Comparison of ENCODE assay signal across 1 cellular context in the genomic region with DNA sequence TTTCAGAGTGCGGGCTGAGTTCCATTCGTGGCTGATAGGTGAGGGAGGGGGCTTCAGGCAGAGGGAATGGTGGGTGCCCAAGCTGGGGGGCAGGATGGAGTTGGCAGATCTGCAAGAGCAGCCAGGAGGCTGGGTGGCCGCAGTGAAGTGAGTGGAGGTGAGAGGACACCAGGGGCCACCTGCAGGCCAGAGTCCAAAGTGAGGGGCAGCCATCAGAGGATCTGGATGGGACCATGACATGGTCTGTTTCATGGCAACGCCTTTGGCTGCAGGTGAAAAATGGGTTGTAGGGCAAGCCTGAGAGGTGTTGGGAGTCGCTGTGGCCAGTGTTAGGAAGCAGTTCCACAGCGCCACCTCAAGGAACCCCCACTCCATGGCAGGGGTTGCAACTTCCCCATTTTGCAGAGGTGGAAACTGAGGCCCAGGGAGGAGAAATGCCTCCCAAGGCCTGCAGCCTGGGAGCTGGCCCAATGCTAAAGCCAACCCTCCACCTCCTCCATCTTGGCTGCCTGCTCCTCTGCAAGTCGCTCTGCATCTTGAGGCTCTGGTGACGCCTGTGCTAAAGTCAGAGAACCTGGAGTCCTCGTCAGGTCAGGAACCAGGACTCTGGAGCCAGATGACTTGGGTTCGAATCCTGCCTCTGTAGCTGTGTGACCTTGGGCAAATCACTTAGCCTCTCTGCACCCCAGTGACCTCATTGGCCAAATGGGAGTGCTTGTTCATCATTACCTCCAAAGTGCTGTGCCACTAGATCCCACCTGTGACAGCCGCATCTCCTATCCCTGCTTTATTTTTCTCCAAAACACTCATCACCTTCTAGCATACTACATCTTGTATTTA.
TF ChIP-seq lines count a peak whose summit lies in the region.

No MANE protein-coding gene starts in this region.

TF ChIP-seq in K562, 482 proteins besides CTCF, POLR2A, EP300 and RAD21 (continued from another document and continues in another):
- no peak for TF ChIP-seq ASH1L (IDR thresholded peaks at IDR 0.05; ENCODE audit: borderline replicate concordance, low read depth, partially characterized antibody)
- TF ChIP-seq ZBTB1 (CRISPR knock-in tag; IDR thresholded peaks at IDR 0.05; ENCODE audit: borderline replicate concordance, low read depth), result no peak
- no peak for TF ChIP-seq XRCC5 (IDR thresholded peaks at IDR 0.05; ENCODE audit: low read depth, low read length)
- no peak for TF ChIP-seq HNRNPK (IDR thresholded peaks at IDR 0.05; ENCODE audit: low read depth, low read length, poor library complexity, severe bottlenecking)
- peak; percentile 61; the same call in 1 of the 2 replicates for TF ChIP-seq CTBP1 (IDR thresholded peaks at IDR 0.05; ENCODE audit: borderline replicate concordance)
- peak; percentile 29; the same call in 1 of the 2 replicates for TF ChIP-seq RFX1 (IDR thresholded peaks at IDR 0.05)
- no peak for TF ChIP-seq NR4A1 (CRISPR knock-in tag; IDR thresholded peaks at IDR 0.05)
- TF ChIP-seq NR4A1 (tag; IDR thresholded peaks at IDR 0.05), result no peak
- no peak for TF ChIP-seq HMG20B (CRISPR knock-in tag; IDR thresholded peaks at IDR 0.05)
- TF ChIP-seq GABPA (tag; conservative IDR thresholded peaks at IDR 0.05; ENCODE audit: low read depth), result no peak
- no peak for TF ChIP-seq ZC3H8 (IDR thresholded peaks at IDR 0.05)
- peak; percentile 34; the same call in 1 of the 2 replicates for TF ChIP-seq SMC3 (conservative IDR thresholded peaks at IDR 0.05; ENCODE audit: insufficient read depth, low read depth, low read length)
- TF ChIP-seq TEAD4 (IDR thresholded peaks at IDR 0.05; ENCODE audit: low read length), result no peak
- no peak for TF ChIP-seq TEAD4 (CRISPR knock-in tag; IDR thresholded peaks at IDR 0.05; ENCODE audit: borderline replicate concordance)
- no peak for TF ChIP-seq NONO (IDR thresholded peaks at IDR 0.05; ENCODE audit: low read depth in 2 of 2, low read length in 1 of 2)
- TF ChIP-seq SAFB2 (IDR thresholded peaks at IDR 0.05; ENCODE audit: borderline replicate concordance, low read depth, low read length, severe bottlenecking), result no peak
- TF ChIP-seq MAFG (tag; conservative IDR thresholded peaks at IDR 0.05), result no peak
- no peak for TF ChIP-seq RBBP5 (IDR thresholded peaks at IDR 0.05; ENCODE audit: borderline replicate concordance, insufficient read depth, low read length, poor library complexity, severe bottlenecking)
- TF ChIP-seq, protein P1, sequence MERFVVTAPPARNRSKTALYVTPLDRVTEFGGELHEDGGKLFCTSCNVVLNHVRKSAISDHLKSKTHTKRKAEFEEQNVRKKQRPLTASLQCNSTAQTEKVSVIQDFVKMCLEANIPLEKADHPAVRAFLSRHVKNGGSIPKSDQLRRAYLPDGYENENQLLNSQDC (CRISPR knock-in tag; IDR thresholded peaks at IDR 0.05), result no peak
- TF ChIP-seq, protein P2, sequence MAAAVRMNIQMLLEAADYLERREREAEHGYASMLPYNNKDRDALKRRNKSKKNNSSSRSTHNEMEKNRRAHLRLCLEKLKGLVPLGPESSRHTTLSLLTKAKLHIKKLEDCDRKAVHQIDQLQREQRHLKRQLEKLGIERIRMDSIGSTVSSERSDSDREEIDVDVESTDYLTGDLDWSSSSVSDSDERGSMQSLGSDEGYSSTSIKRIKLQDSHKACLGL (CRISPR knock-in tag; IDR thresholded peaks at IDR 0.05; ENCODE audit: borderline replicate concordance, poor library complexity, severe bottlenecking), result no peak
- TF ChIP-seq SIX5 (IDR thresholded peaks at IDR 0.05; ENCODE audit: borderline replicate concordance in 1 of 2, insufficient read depth in 1 of 2, low read depth in 1 of 2, low read length in 2 of 2), result no peak
- no peak for TF ChIP-seq ZNF589 (CRISPR knock-in tag; IDR thresholded peaks at IDR 0.05; ENCODE audit: low read depth)
- no peak for TF ChIP-seq DDX20 (tag; IDR thresholded peaks at IDR 0.05; ENCODE audit: low read depth)
- no peak for TF ChIP-seq SMAD3 (CRISPR knock-in tag; conservative IDR thresholded peaks at IDR 0.05)
- TF ChIP-seq ZNF311 (CRISPR knock-in tag; IDR thresholded peaks at IDR 0.05), result no peak
- TF ChIP-seq, protein P3, sequence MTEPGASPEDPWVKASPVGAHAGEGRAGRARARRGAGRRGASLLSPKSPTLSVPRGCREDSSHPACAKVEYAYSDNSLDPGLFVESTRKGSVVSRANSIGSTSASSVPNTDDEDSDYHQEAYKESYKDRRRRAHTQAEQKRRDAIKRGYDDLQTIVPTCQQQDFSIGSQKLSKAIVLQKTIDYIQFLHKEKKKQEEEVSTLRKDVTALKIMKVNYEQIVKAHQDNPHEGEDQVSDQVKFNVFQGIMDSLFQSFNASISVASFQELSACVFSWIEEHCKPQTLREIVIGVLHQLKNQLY (CRISPR knock-in tag; conservative IDR thresholded peaks at IDR 0.05), result no peak
- peak; percentile 87 for TF ChIP-seq PTBP1 (IDR thresholded peaks at IDR 0.05; ENCODE audit: low read depth, low read length)
- TF ChIP-seq, protein P4, sequence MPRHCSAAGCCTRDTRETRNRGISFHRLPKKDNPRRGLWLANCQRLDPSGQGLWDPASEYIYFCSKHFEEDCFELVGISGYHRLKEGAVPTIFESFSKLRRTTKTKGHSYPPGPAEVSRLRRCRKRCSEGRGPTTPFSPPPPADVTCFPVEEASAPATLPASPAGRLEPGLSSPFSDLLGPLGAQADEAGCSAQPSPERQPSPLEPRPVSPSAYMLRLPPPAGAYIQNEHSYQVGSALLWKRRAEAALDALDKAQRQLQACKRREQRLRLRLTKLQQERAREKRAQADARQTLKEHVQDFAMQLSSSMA (CRISPR knock-in tag; IDR thresholded peaks at IDR 0.05), result no peak
- TF ChIP-seq BCL6 (CRISPR knock-in tag; IDR thresholded peaks at IDR 0.05), result no peak
- TF ChIP-seq, protein P5, sequence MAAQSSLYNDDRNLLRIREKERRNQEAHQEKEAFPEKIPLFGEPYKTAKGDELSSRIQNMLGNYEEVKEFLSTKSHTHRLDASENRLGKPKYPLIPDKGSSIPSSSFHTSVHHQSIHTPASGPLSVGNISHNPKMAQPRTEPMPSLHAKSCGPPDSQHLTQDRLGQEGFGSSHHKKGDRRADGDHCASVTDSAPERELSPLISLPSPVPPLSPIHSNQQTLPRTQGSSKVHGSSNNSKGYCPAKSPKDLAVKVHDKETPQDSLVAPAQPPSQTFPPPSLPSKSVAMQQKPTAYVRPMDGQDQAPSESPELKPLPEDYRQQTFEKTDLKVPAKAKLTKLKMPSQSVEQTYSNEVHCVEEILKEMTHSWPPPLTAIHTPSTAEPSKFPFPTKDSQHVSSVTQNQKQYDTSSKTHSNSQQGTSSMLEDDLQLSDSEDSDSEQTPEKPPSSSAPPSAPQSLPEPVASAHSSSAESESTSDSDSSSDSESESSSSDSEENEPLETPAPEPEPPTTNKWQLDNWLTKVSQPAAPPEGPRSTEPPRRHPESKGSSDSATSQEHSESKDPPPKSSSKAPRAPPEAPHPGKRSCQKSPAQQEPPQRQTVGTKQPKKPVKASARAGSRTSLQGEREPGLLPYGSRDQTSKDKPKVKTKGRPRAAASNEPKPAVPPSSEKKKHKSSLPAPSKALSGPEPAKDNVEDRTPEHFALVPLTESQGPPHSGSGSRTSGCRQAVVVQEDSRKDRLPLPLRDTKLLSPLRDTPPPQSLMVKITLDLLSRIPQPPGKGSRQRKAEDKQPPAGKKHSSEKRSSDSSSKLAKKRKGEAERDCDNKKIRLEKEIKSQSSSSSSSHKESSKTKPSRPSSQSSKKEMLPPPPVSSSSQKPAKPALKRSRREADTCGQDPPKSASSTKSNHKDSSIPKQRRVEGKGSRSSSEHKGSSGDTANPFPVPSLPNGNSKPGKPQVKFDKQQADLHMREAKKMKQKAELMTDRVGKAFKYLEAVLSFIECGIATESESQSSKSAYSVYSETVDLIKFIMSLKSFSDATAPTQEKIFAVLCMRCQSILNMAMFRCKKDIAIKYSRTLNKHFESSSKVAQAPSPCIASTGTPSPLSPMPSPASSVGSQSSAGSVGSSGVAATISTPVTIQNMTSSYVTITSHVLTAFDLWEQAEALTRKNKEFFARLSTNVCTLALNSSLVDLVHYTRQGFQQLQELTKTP (IDR thresholded peaks at IDR 0.05; ENCODE audit: low read depth in 1 of 2, partially characterized antibody in 2 of 2), result peak in 1 of 2 experiments; percentile 29
- no peak for TF ChIP-seq CEBPG (CRISPR knock-in tag; IDR thresholded peaks at IDR 0.05)
- no peak for TF ChIP-seq CEBPG (tag; conservative IDR thresholded peaks at IDR 0.05 in 1 of 2, IDR thresholded peaks at IDR 0.05 in 1 of 2)
- TF ChIP-seq, protein P6, sequence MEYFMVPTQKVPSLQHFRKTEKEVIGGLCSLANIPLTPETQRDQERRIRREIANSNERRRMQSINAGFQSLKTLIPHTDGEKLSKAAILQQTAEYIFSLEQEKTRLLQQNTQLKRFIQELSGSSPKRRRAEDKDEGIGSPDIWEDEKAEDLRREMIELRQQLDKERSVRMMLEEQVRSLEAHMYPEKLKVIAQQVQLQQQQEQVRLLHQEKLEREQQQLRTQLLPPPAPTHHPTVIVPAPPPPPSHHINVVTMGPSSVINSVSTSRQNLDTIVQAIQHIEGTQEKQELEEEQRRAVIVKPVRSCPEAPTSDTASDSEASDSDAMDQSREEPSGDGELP (CRISPR knock-in tag; IDR thresholded peaks at IDR 0.05; ENCODE audit: borderline replicate concordance), result 0 out of 2 replicates have a peak, but pooled peaks have one; percentile 28
- no peak for TF ChIP-seq GTF2F1 (IDR thresholded peaks at IDR 0.05; ENCODE audit: low read depth, low read length)
- no peak for TF ChIP-seq CHCHD3 (CRISPR knock-in tag; IDR thresholded peaks at IDR 0.05)
- TF ChIP-seq, protein P7, sequence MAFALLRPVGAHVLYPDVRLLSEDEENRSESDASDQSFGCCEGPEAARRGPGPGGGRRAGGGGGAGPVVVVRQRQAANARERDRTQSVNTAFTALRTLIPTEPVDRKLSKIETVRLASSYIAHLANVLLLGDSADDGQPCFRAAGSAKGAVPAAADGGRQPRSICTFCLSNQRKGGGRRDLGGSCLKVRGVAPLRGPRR (CRISPR knock-in tag; IDR thresholded peaks at IDR 0.05), result no peak
- no peak for TF ChIP-seq BRF1 (IDR thresholded peaks at IDR 0.05; ENCODE audit: borderline replicate concordance, extremely low read depth, insufficient read length)
- TF ChIP-seq, protein P8, sequence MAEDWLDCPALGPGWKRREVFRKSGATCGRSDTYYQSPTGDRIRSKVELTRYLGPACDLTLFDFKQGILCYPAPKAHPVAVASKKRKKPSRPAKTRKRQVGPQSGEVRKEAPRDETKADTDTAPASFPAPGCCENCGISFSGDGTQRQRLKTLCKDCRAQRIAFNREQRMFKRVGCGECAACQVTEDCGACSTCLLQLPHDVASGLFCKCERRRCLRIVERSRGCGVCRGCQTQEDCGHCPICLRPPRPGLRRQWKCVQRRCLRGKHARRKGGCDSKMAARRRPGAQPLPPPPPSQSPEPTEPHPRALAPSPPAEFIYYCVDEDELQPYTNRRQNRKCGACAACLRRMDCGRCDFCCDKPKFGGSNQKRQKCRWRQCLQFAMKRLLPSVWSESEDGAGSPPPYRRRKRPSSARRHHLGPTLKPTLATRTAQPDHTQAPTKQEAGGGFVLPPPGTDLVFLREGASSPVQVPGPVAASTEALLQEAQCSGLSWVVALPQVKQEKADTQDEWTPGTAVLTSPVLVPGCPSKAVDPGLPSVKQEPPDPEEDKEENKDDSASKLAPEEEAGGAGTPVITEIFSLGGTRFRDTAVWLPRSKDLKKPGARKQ (CRISPR knock-in tag; IDR thresholded peaks at IDR 0.05), result no peak
- no peak for TF ChIP-seq SAFB (IDR thresholded peaks at IDR 0.05; ENCODE audit: borderline replicate concordance, low read depth, low read length)
- peak; percentile 76 to 92 for TF ChIP-seq KDM1A (IDR thresholded peaks at IDR 0.05)
- 0 out of 2 replicates have a peak, but pooled peaks have one; percentile 27 for TF ChIP-seq ARID2 (IDR thresholded peaks at IDR 0.05)
- TF ChIP-seq, protein P9, sequence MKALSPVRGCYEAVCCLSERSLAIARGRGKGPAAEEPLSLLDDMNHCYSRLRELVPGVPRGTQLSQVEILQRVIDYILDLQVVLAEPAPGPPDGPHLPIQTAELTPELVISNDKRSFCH (CRISPR knock-in tag; IDR thresholded peaks at IDR 0.05), result no peak
- TF ChIP-seq, protein P9 (tag; IDR thresholded peaks at IDR 0.05), result peak; percentile 53; the same call in 1 of the 2 replicates
- no peak for TF ChIP-seq OTX1 (CRISPR knock-in tag; IDR thresholded peaks at IDR 0.05)
- TF ChIP-seq, protein P10, sequence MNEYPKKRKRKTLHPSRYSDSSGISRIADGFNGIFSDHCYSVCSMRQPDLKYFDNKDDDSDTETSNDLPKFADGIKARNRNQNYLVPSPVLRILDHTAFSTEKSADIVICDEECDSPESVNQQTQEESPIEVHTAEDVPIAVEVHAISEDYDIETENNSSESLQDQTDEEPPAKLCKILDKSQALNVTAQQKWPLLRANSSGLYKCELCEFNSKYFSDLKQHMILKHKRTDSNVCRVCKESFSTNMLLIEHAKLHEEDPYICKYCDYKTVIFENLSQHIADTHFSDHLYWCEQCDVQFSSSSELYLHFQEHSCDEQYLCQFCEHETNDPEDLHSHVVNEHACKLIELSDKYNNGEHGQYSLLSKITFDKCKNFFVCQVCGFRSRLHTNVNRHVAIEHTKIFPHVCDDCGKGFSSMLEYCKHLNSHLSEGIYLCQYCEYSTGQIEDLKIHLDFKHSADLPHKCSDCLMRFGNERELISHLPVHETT (CRISPR knock-in tag; conservative IDR thresholded peaks at IDR 0.05 in 1 of 2, IDR thresholded peaks at IDR 0.05 in 1 of 2), result no peak
- TF ChIP-seq COPS2 (conservative IDR thresholded peaks at IDR 0.05), result no peak
- TF ChIP-seq SNIP1 (IDR thresholded peaks at IDR 0.05; ENCODE audit: low read depth), result no peak
- TF ChIP-seq HDAC2 (IDR thresholded peaks at IDR 0.05), result peak; percentile 92
- TF ChIP-seq EHMT2 (IDR thresholded peaks at IDR 0.05), result no peak
- TF ChIP-seq NCOA4 (IDR thresholded peaks at IDR 0.05; ENCODE audit: partially characterized antibody), result no peak
- peak; percentile 97; the same call in 1 of the 2 replicates for TF ChIP-seq CBX1 (IDR thresholded peaks at IDR 0.05; ENCODE audit: low read depth)
- peak; percentile 42 to 92; a peak in 3 of 4 replicates for TF ChIP-seq RCOR1 (IDR thresholded peaks at IDR 0.05; ENCODE audit: borderline replicate concordance in 1 of 2, low read depth in 2 of 2, low read length in 2 of 2)
- no peak for TF ChIP-seq ZNF347 (CRISPR knock-in tag; IDR thresholded peaks at IDR 0.05; ENCODE audit: low read depth)
